ENCODE assay signal across 16 cellular contexts in genomic region chr16:13992976-13993375, GRCh38.
DNase-seq lines count a peak whose midpoint lies in the region; ATAC-seq and TF ChIP-seq lines count a peak whose summit lies in the region.
"Had no signal": no experiment of that assay in that cellular context is flagged by ENCODE, and none has a peak within 500 bp of the region (broad histone marks: within the 10 kb centered on the region; RNA-seq: fewer than 3 reads in every experiment).

No MANE protein-coding gene starts in this region.

- CTCF ChIA-PET in HEK293 (lab: Yijun Ruan, JAX) = no interaction called here

- H3K4me1 ChIP-seq in HEK293 (ENCODE audit: control insufficient read depth, insufficient read depth, low read length) (no peaks in the 10 kb centered on the region; the same call in 1 of the 2 replicates), colonic mucosa (no peaks in the 10 kb centered on the region), gastrocnemius medialis (peaks cover 23 to 27% of the 10 kb centered on the region in 2 donors)

- H3K36me3 ChIP-seq in HEK293 (ENCODE audit: control insufficient read depth in 2 of 2, insufficient read depth in 1 of 2, low read length in 2 of 2) (no peaks in the 10 kb centered on the region), colonic mucosa (no peaks in the 10 kb centered on the region), gastrocnemius medialis (no peaks in the 10 kb centered on the region), WERI-Rb-1 (no peaks in the 10 kb centered on the region)

- H3K27ac ChIP-seq in HEK293 (ENCODE audit: extremely low read depth, low read depth, low read length) (no peak overlapping the region), colonic mucosa (no peak overlapping the region), gastrocnemius medialis (peak overlapping the region; percentile 83 to 90 (median 84)), WERI-Rb-1 (no peak overlapping the region)
- H3K27ac ChIP-seq: GM23248 had no signal

- H3K4me3 ChIP-seq in HEK293 (ENCODE audit: low read depth, low read length) (no peak overlapping the region), colonic mucosa (no peak overlapping the region), gastrocnemius medialis (no peak overlapping the region), WERI-Rb-1 (ENCODE audit: low read depth, low read length) (no peak overlapping the region)
- H3K4me3 ChIP-seq: GM23248 had no signal

- no peaks in the 10 kb centered on the region for H3K9me3 ChIP-seq in HEK293 (ENCODE audit: control insufficient read depth, insufficient read depth, low read depth, low read length)
- no peaks in the 10 kb centered on the region for H3K9me3 ChIP-seq in colonic mucosa
- no peaks in the 10 kb centered on the region for H3K9me3 ChIP-seq in gastrocnemius medialis
- no peaks in the 10 kb centered on the region for H3K9me3 ChIP-seq in WERI-Rb-1 (ENCODE audit: severe bottlenecking)

- ATAC-seq in left lobe of liver (no peak), gastrocnemius medialis (no peak), HG03565 (IDR thresholded peaks at IDR 0.05; ENCODE audit: unreplicated experiment) (no peak)

- no peak overlapping the region for H3K9ac ChIP-seq in colonic mucosa (ENCODE audit: low read depth in 2 of 2, low read length in 2 of 2)
- H3K9ac ChIP-seq: GM23248 had no signal

- TF ChIP-seq POLR2A in gastrocnemius medialis (IDR thresholded peaks at IDR 0.05) = no peak

- H3K27me3 ChIP-seq in colonic mucosa (no peaks in the 10 kb centered on the region), gastrocnemius medialis (no peaks in the 10 kb centered on the region), WERI-Rb-1 (ENCODE audit: insufficient read depth, low read depth, severe bottlenecking) (peaks cover 3% of the 10 kb centered on the region)

- in situ Hi-C loops in gastrocnemius medialis (cut with MboI; ENCODE audit: low sequenced_read_pairs in 4 of 4) = no loop called here

- intact Hi-C loops in colonic mucosa (cut with DNase I) = no loop called here
- intact Hi-C loops in gastrocnemius medialis (cut with DNase I; ENCODE audit: low total_unique reads) = loop anchor here (5.0 kb wide), 1 partner anchor 56 kb away; no protein-coding TSS in a partner anchor

- TF ChIP-seq CTCF in HEK293 (tag by site-specific recombination; IDR thresholded peaks at IDR 0.05) (no peak), colonic mucosa (IDR thresholded peaks at IDR 0.05) (no peak), gastrocnemius medialis (IDR thresholded peaks at IDR 0.05 in 4 of 5, conservative IDR thresholded peaks at IDR 0.05 in 1 of 5) (no peak), WERI-Rb-1 (IDR thresholded peaks at IDR 0.05; ENCODE audit: low read depth, low read length) (no peak)

- DNase-seq in colonic mucosa (peak; percentile 6), left lobe of liver (ENCODE audit: low spot score) (peak; percentile 19), gastrocnemius medialis (no peak), NCI-H146 treated with DMSO at 0.1 percent for 48 hours (lab: John Stamatoyannopoulos, UW; ENCODE audit: unreplicated experiment) (no peak), WERI-Rb-1 (no peak)
- DNase-seq: C1 segment of cervical spinal cord; Calu3; CD4-positive, alpha-beta memory T cell; COR-L47; DMS53; DMS79 treated with DMSO at 0.1 percent for 48 hours; GM23248; H7; HCEC 1CT had no signal

- POLR2A ChIA-PET in HEK293 (lab: Yijun Ruan, JAX) = no interaction called here

TF ChIP-seq in HEK293, 187 proteins besides CTCF, POLR2A, EP300 and RAD21:
- TF ChIP-seq ZNF433 (tag by site-specific recombination; IDR thresholded peaks at IDR 0.05; ENCODE audit: low read depth) (no peak), SCRT2 (tag by site-specific recombination; IDR thresholded peaks at IDR 0.05) (peak; percentile 22; the same call in 1 of the 2 replicates), ZNF391 (tag by site-specific recombination; IDR thresholded peaks at IDR 0.05; ENCODE audit: borderline replicate concordance, low read depth) (no peak)

Comparison
In these comparisons a context has a peak if more than half of its experiments do, and no peak if none do; other contexts are left out.
1. H3K27ac ChIP-seq: peak in gastrocnemius medialis (4 of 4); none in HEK293 (single experiment), colonic mucosa (single experiment) and WERI-Rb-1 (single experiment).
2. DNase-seq: peak in colonic mucosa (single experiment) and left lobe of liver (single experiment); none in gastrocnemius medialis (0 of 2), NCI-H146 treated with DMSO at 0.1 percent for 48 hours (single experiment) and WERI-Rb-1 (single experiment).